In the genomic region with DNA sequence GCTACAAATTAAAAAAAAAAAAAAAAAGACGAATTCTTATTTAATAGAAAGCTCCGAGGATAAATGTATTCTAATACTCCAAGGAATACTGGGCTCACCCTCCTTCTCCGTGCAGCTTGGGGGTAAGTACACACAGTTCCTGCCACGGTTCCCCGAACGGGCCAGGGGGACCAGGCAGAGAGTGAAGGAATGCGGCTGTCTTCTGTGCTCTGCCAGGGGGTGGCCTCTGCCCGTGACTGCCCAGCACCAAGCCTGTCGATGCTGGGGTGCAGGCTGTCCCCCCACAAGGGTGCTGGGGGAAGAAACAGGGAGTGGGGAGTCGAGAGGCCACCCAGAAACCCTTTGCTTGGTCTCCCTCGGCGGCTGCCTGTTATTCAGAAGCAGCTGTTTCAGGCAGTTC, we compare ENCODE assay signal across 26 cellular contexts.
"Had no signal": no experiment of that assay in that cellular context is flagged by ENCODE, and none has a peak within 500 bp of the region (broad histone marks: within the 10 kb centered on the region; RNA-seq: fewer than 3 reads in every experiment).

No MANE protein-coding gene starts in this region.

- H3K27me3 ChIP-seq: colonic mucosa had no signal

- H3K4me3 Mint-ChIP-seq: dendritic cell treated with granulocyte-macrophage colony-stimulating factor and Interleukin-4, amounts not matched to agents 40 ng/mL and 50 ng/mL, for 4 days; effector memory CD8-positive, alpha-beta T cell; endodermal cell; mesothelial cell of epicardium; naive B cell had no signal

- H3K4me1 Mint-ChIP-seq: endodermal cell, naive B cell had no signal

- H3K36me3 ChIP-seq: colonic mucosa, esophagus squamous epithelium, gastrocnemius medialis, heart right ventricle, left lung had no signal

- H3K27me3 Mint-ChIP-seq: dendritic cell treated with granulocyte-macrophage colony-stimulating factor and Interleukin-4, amounts not matched to agents 40 ng/mL and 50 ng/mL, for 4 days; effector memory CD8-positive, alpha-beta T cell; naive B cell had no signal

- H3K9me3 Mint-ChIP-seq: dendritic cell treated with granulocyte-macrophage colony-stimulating factor and Interleukin-4, amounts not matched to agents 40 ng/mL and 50 ng/mL, for 4 days; endodermal cell; mesothelial cell of epicardium had no signal

- H3K4me1 ChIP-seq: colonic mucosa, esophagus squamous epithelium, gastrocnemius medialis, heart right ventricle, left lung had no signal

- H3K36me3 Mint-ChIP-seq: mesothelial cell of epicardium, naive B cell had no signal

- H3K9me3 ChIP-seq: colonic mucosa, esophagus squamous epithelium, gastrocnemius medialis, heart right ventricle, left lung, mucosa of descending colon had no signal

- ATAC-seq: effector memory CD8-positive, alpha-beta T cell; esophagus mucosa; gastrocnemius medialis; heart right ventricle; left cardiac atrium; left lung; left ventricle myocardium superior; mucosa of descending colon had no signal

- H3K27ac Mint-ChIP-seq: dendritic cell treated with granulocyte-macrophage colony-stimulating factor and Interleukin-4, amounts not matched to agents 40 ng/mL and 50 ng/mL, for 4 days; effector memory CD8-positive, alpha-beta T cell; endodermal cell; mesothelial cell of epicardium; naive B cell had no signal

- DNase-seq: colonic mucosa; cortex of kidney; effector CD8-positive, alpha-beta T cell; effector memory CD8-positive, alpha-beta T cell; endodermal cell; erythroblast; esophagus squamous epithelium; foreskin fibroblast; foreskin melanocyte; gastrocnemius medialis; glutamatergic neuron; head of caudate nucleus; heart right ventricle; hippocampal formation; left cardiac atrium; left lung; left ventricle myocardium superior; mammary epithelial cell; mesenchymal stem cell; mucosa of descending colon; naive B cell had no signal

- H3K4me3 ChIP-seq: colonic mucosa, esophagus squamous epithelium, gastrocnemius medialis, heart right ventricle, left lung, lung, mucosa of descending colon had no signal

- H3K27ac ChIP-seq: colonic mucosa, epithelial cell of prostate, esophagus squamous epithelium, gastrocnemius medialis, heart right ventricle, left lung had no signal
